Comparison of ENCODE assay signal across 9 cellular contexts in genomic region chr7:116582806-116583444, GRCh38. TPM values are rescaled to one million over a fixed set of nuclear protein-coding genes. Genes with fewer than 3 reads are reported as not detected.
DNase-seq lines count a peak whose midpoint lies in the region; ATAC-seq and TF ChIP-seq lines count a peak whose summit lies in the region.
"Had no signal": no experiment of that assay in that cellular context is flagged by ENCODE, and none has a peak within 500 bp of the region (broad histone marks: within the 10 kb centered on the region; RNA-seq: fewer than 3 reads in every experiment).

No MANE protein-coding gene starts in this region.

- no peaks in the 10 kb centered on the region for H3K9me3 ChIP-seq in esophagus muscularis mucosa

- ATAC-seq in GM19395 (IDR thresholded peaks at IDR 0.05; ENCODE audit: unreplicated experiment) (peak; percentile 61), HG03460 (IDR thresholded peaks at IDR 0.05; ENCODE audit: unreplicated experiment) (peak; percentile 45), esophagus mucosa (no peak)
- peak; percentile 26 for ATAC-seq in stimulated activated naive CD8-positive, alpha-beta T cell treated with anti-CD3 and anti-CD28 coated beads, Interleukin-15, Interleukin-2, amounts not matched to agents 100 U/mL and 50 U/mL, for 24 hours

- no peak for DNase-seq in esophagus muscularis mucosa (ENCODE audit: extremely low spot score)
- no peak for DNase-seq in stimulated activated naive CD8-positive, alpha-beta T cell treated with anti-CD3 and anti-CD28 coated beads, Interleukin-15, Interleukin-2, amounts not matched to agents 100 U/mL and 50 U/mL, for 24 hours
- no peak for DNase-seq in activated CD4-positive, CD25-positive, alpha-beta regulatory T cell (lab: John Stamatoyannopoulos, UW)
- DNase-seq in C1 segment of cervical spinal cord (lab: John Stamatoyannopoulos, UW), result no peak
- no peak for DNase-seq in SW480 (ENCODE audit: low spot score)
- DNase-seq: NCI-H2171 treated with DMSO at 0.1 percent for 48 hours had no signal

- no peak for TF ChIP-seq EP300 in esophagus muscularis mucosa (IDR thresholded peaks at IDR 0.05)

- no peak overlapping the region for H3K4me3 ChIP-seq in esophagus muscularis mucosa

- H3K4me1 ChIP-seq in esophagus muscularis mucosa, result peaks cover 10 to 26% (median 20%) of the 10 kb centered on the region in 4 donors

- TF ChIP-seq CTCF in esophagus muscularis mucosa (IDR thresholded peaks at IDR 0.05), result no peak

- intact Hi-C loops in esophagus muscularis mucosa (cut with DNase I), result loop anchor here (10.0 kb wide), 1 partner anchor 148 kb away; no protein-coding TSS in a partner anchor

- no peak for TF ChIP-seq POLR2A in esophagus muscularis mucosa (IDR thresholded peaks at IDR 0.05; ENCODE audit: low read depth)

- no peaks in the 10 kb centered on the region for H3K36me3 ChIP-seq in esophagus muscularis mucosa

- WGBS in esophagus muscularis mucosa, result 63% methylated on average over 5 of the region's 5 CpGs

- peak overlapping the region in 3 of 4 donors; percentile 17 to 27 (median 25) for H3K27ac ChIP-seq in esophagus muscularis mucosa (replicated peaks in 1 of 4)

- no peaks in the 10 kb centered on the region for H3K27me3 ChIP-seq in esophagus muscularis mucosa

RNA-seq across cellular contexts. Expression of gene CAV1, which starts 58.1 kb away (rescaled TPM):
- total RNA-seq in esophagus muscularis mucosa (100 to 1,000 TPM; 434 to 638 (median 591) TPM), esophagus mucosa (40.6 TPM)

Comparison
In these comparisons a context has a peak if more than half of its experiments do, and no peak if none do; other contexts are left out.
1. RNA of gene CAV1, which starts 58.1 kb away (total RNA-seq): 434 to 638 TPM in esophagus muscularis mucosa; 40.6 TPM in esophagus mucosa (single experiment); every median in the first group is over 10 times any median in the second.